ENCODE assay signal across 29 cellular contexts in genomic region chr3:41460736-41461135, GRCh38.
A peak's percentile ranks its signal among the peaks of the same experiment; 100 is the strongest.
DNase-seq lines count a peak whose midpoint lies in the region.
"Had no signal": no experiment of that assay in that cellular context is flagged by ENCODE, and none has a peak within 500 bp of the region (broad histone marks: within the 10 kb centered on the region; RNA-seq: fewer than 3 reads in every experiment).

No MANE protein-coding gene starts in this region.

- no peak overlapping the region for H3K18ac ChIP-seq in trophoblast cell (ENCODE audit: low read length)

- H3K36me3 ChIP-seq in trophoblast cell (ENCODE audit: control insufficient read depth in 1 of 2, insufficient read depth in 2 of 2, low read length in 2 of 2): no peaks in the 10 kb centered on the region
- H3K36me3 ChIP-seq: BE2C; BLaER1; BLaER1 treated with 17β-estradiol and CSF1 and Interleukin-3, amounts not matched to agents 10 nM and 100 nM had no signal

- H3K4me3 Mint-ChIP-seq in activated T-helper 1 cell treated with anti-CD3 and anti-CD28 coated beads, Interleukin-12 subunit alpha, Interleukin-12 subunit beta, Interleukin-2, Interleukin-4 antibody, amounts not matched to agents 30 ng/mL and 10 ng/mL and 1 ng/mL, durations not matched to agents 14 hours and 24 hours and 36 hours: no peak overlapping the region
- H3K4me3 Mint-ChIP-seq: B cell; CD14-positive monocyte; CD4-positive, alpha-beta memory T cell; CD4-positive, alpha-beta T cell; CD4-positive, CD25-positive, alpha-beta regulatory T cell; CD8-positive, alpha-beta memory T cell; CD8-positive, alpha-beta T cell had no signal

- intact Hi-C loops in activated T-helper 1 cell treated with anti-CD3 and anti-CD28 coated beads, Interleukin-12 subunit alpha, Interleukin-12 subunit beta, Interleukin-2, Interleukin-4 antibody, amounts not matched to agents 30 ng/mL and 10 ng/mL and 1 ng/mL, durations not matched to agents 14 hours and 24 hours and 36 hours (cut with micrococcal nuclease): no loop called here

- no peak overlapping the region for H3K23ac ChIP-seq in trophoblast cell (ENCODE audit: low read length)

- no peaks in the 10 kb centered on the region for H3K79me2 ChIP-seq in trophoblast cell (ENCODE audit: control insufficient read depth, insufficient read depth, low read length, poor library complexity)

- H3K79me1 ChIP-seq in trophoblast cell (ENCODE audit: low read length): no peaks in the 10 kb centered on the region

- H2AK5ac ChIP-seq in trophoblast cell (ENCODE audit: low read length): no peak overlapping the region

- H3K27me3 ChIP-seq in trophoblast cell (ENCODE audit: insufficient read depth, low read length): no peaks in the 10 kb centered on the region
- H3K27me3 ChIP-seq: BE2C; BLaER1; BLaER1 treated with 17β-estradiol and CSF1 and Interleukin-3, amounts not matched to agents 10 nM and 100 nM had no signal

- H2BK5ac ChIP-seq in trophoblast cell (ENCODE audit: low read depth, low read length, poor library complexity): no peak overlapping the region

- H3K27me3 Mint-ChIP-seq in activated T-helper 1 cell treated with anti-CD3 and anti-CD28 coated beads, Interleukin-12 subunit alpha, Interleukin-12 subunit beta, Interleukin-2, Interleukin-4 antibody, amounts not matched to agents 30 ng/mL and 10 ng/mL and 1 ng/mL, durations not matched to agents 14 hours and 24 hours and 36 hours (ENCODE audit: insufficient read depth): no peaks in the 10 kb centered on the region
- H3K27me3 Mint-ChIP-seq: B cell; CD4-positive, alpha-beta memory T cell; CD4-positive, alpha-beta T cell; CD4-positive, CD25-positive, alpha-beta regulatory T cell; CD8-positive, alpha-beta memory T cell had no signal

- WGBS in trophoblast cell (ENCODE audit: extremely low coverage, insufficient coverage, insufficient read length): no CpG with 5 or more reads among the region's 4 CpGs

- no peak overlapping the region for H3K4me3 ChIP-seq in trophoblast cell (ENCODE audit: low read depth, low read length)
- H3K4me3 ChIP-seq: A549; BLaER1; BLaER1 treated with 17β-estradiol and CSF1 and Interleukin-3, amounts not matched to agents 10 nM and 100 nM had no signal

- no peaks in the 10 kb centered on the region for H3K36me3 Mint-ChIP-seq in activated T-helper 1 cell treated with anti-CD3 and anti-CD28 coated beads, Interleukin-12 subunit alpha, Interleukin-12 subunit beta, Interleukin-2, Interleukin-4 antibody, amounts not matched to agents 30 ng/mL and 10 ng/mL and 1 ng/mL, durations not matched to agents 14 hours and 24 hours and 36 hours (ENCODE audit: low read depth)
- H3K36me3 Mint-ChIP-seq: CD14-positive monocyte had no signal

- no peak overlapping the region for H4K91ac ChIP-seq in trophoblast cell (ENCODE audit: low read depth, low read length)

- H3K9me3 Mint-ChIP-seq in activated T-helper 1 cell treated with anti-CD3 and anti-CD28 coated beads, Interleukin-12 subunit alpha, Interleukin-12 subunit beta, Interleukin-2, Interleukin-4 antibody, amounts not matched to agents 30 ng/mL and 10 ng/mL and 1 ng/mL, durations not matched to agents 14 hours and 24 hours and 36 hours: no peaks in the 10 kb centered on the region
- H3K9me3 Mint-ChIP-seq: CD14-positive monocyte; CD4-positive, alpha-beta T cell; CD4-positive, CD25-positive, alpha-beta regulatory T cell; CD8-positive, alpha-beta memory T cell; CD8-positive, alpha-beta T cell had no signal

- no peaks in the 10 kb centered on the region for H3K4me1 Mint-ChIP-seq in activated T-helper 1 cell treated with anti-CD3 and anti-CD28 coated beads, Interleukin-12 subunit alpha, Interleukin-12 subunit beta, Interleukin-2, Interleukin-4 antibody, amounts not matched to agents 30 ng/mL and 10 ng/mL and 1 ng/mL, durations not matched to agents 14 hours and 24 hours and 36 hours (ENCODE audit: low read depth)
- H3K4me1 Mint-ChIP-seq: B cell; CD14-positive monocyte; CD4-positive, alpha-beta memory T cell; CD4-positive, CD25-positive, alpha-beta regulatory T cell; CD8-positive, alpha-beta memory T cell had no signal

- H3K9ac ChIP-seq in trophoblast cell (ENCODE audit: low read length): no peak overlapping the region
- H3K9ac ChIP-seq: BLaER1; BLaER1 treated with 17β-estradiol and CSF1 and Interleukin-3, amounts not matched to agents 10 nM and 100 nM had no signal

- H2BK120ac ChIP-seq in trophoblast cell (ENCODE audit: insufficient read depth, low read length, poor library complexity): no peak overlapping the region

- no peak overlapping the region for H3K27ac Mint-ChIP-seq in activated T-helper 1 cell treated with anti-CD3 and anti-CD28 coated beads, Interleukin-12 subunit alpha, Interleukin-12 subunit beta, Interleukin-2, Interleukin-4 antibody, amounts not matched to agents 30 ng/mL and 10 ng/mL and 1 ng/mL, durations not matched to agents 14 hours and 24 hours and 36 hours
- H3K27ac Mint-ChIP-seq: B cell; CD14-positive monocyte; CD4-positive, alpha-beta memory T cell; CD4-positive, alpha-beta T cell; CD4-positive, CD25-positive, alpha-beta regulatory T cell; CD8-positive, alpha-beta memory T cell; CD8-positive, alpha-beta T cell had no signal

- H3K9me3 ChIP-seq in trophoblast cell (ENCODE audit: insufficient read depth, low read depth, low read length): no peaks in the 10 kb centered on the region
- H3K9me3 ChIP-seq: A549; BE2C; BLaER1; BLaER1 treated with 17β-estradiol and CSF1 and Interleukin-3, amounts not matched to agents 10 nM and 100 nM; Caco-2 had no signal

- H3K4me2 ChIP-seq in trophoblast cell (ENCODE audit: low read length): no peak overlapping the region
- H3K4me2 ChIP-seq: A549; BLaER1; BLaER1 treated with 17β-estradiol and CSF1 and Interleukin-3, amounts not matched to agents 10 nM and 100 nM had no signal

- H4K12ac ChIP-seq in trophoblast cell (ENCODE audit: low read depth, low read length): no peak overlapping the region

- H3K27ac ChIP-seq in trophoblast cell (ENCODE audit: low read depth, low read length): no peak overlapping the region
- H3K27ac ChIP-seq: 22Rv1; A549; BLaER1; BLaER1 treated with 17β-estradiol and CSF1 and Interleukin-3, amounts not matched to agents 10 nM and 100 nM; C4-2B had no signal

- no peak overlapping the region for H4K8ac ChIP-seq in trophoblast cell (ENCODE audit: low read depth, low read length)

- no peak overlapping the region for H3K4ac ChIP-seq in trophoblast cell (ENCODE audit: low read depth, low read length)

- peak; percentile 67 to 69 for DNase-seq in trophoblast cell
- no peak for DNase-seq in activated T-helper 1 cell treated with anti-CD3 and anti-CD28 coated beads, Interleukin-12 subunit alpha, Interleukin-12 subunit beta, Interleukin-2, Interleukin-4 antibody, amounts not matched to agents 30 ng/mL and 10 ng/mL and 1 ng/mL, durations not matched to agents 14 hours and 24 hours and 36 hours (ENCODE audit: low spot score)
- DNase-seq: 8988T; ACHN; AML-193; BE2C; C1 segment of cervical spinal cord; Caco-2; Calu3; CD4-positive, alpha-beta memory T cell; CD4-positive, alpha-beta T cell; CD4-positive, CD25-positive, alpha-beta regulatory T cell; CD8-positive, alpha-beta memory T cell; CD8-positive, alpha-beta T cell; COR-L47; DMS 273 treated with DMSO at 0.1 percent for 48 hours; DMS153; DMS53; DMS79; DMS79 treated with DMSO at 0.1 percent for 48 hours; DND-41; EL had no signal

- H3K14ac ChIP-seq in trophoblast cell (ENCODE audit: low read length): no peak overlapping the region

- H2AFZ ChIP-seq in trophoblast cell (ENCODE audit: insufficient read depth, low read length, poor library complexity): no peak overlapping the region

- H3K4me1 ChIP-seq in trophoblast cell (ENCODE audit: control insufficient read depth in 1 of 2, insufficient read depth in 2 of 2, low read length in 2 of 2): no peaks in the 10 kb centered on the region
- H3K4me1 ChIP-seq: A549, BE2C, Caco-2 had no signal

- no peak overlapping the region for H2BK12ac ChIP-seq in trophoblast cell (ENCODE audit: low read length)
